22 cellular contexts compared by ENCODE assay signal in genomic region chr7:130963349-130963748, GRCh38.
A peak's percentile ranks its signal among the peaks of the same experiment; 100 is the strongest.
DNase-seq lines count a peak whose midpoint lies in the region; ATAC-seq and TF ChIP-seq lines count a peak whose summit lies in the region.
"Had no signal": no experiment of that assay in that cellular context is flagged by ENCODE, and none has a peak within 500 bp of the region (broad histone marks: within the 10 kb centered on the region; RNA-seq: fewer than 3 reads in every experiment).

No MANE protein-coding gene starts in this region.

- intact Hi-C loops in Calu3 (cut with micrococcal nuclease; ENCODE audit: unreplicated experiment) (no loop called here), activated B cell treated with CpG ODN at 0.5 μM for 24 hours (cut with micrococcal nuclease) (loop anchor here (5.0 kb wide), 1 partner anchor 364 kb away; the partner anchor contains the start of gene MKLN1)

- H3K79me1 ChIP-seq in mesenchymal stem cell (replicated peaks; ENCODE audit: low read length, poor library complexity, severe bottlenecking): peaks cover 12% of the 10 kb centered on the region

- no peaks in the 10 kb centered on the region for H3K9me3 Mint-ChIP-seq in T-helper 1 cell treated with Interleukin-12 subunit alpha and Interleukin-12 subunit beta and Interleukin-4 antibody, amounts not matched to agents 30 μg/mL and 1 μg/mL, for 36 hours
- H3K9me3 Mint-ChIP-seq in Calu3 (ENCODE audit: low read depth, unreplicated experiment): no peaks in the 10 kb centered on the region
- no peaks in the 10 kb centered on the region for H3K9me3 Mint-ChIP-seq in activated B cell treated with CpG ODN at 0.5 μM for 24 hours

- peak overlapping the region; percentile 49 for H3K27ac Mint-ChIP-seq in T-helper 1 cell treated with Interleukin-12 subunit alpha and Interleukin-12 subunit beta and Interleukin-4 antibody, amounts not matched to agents 30 μg/mL and 1 μg/mL, for 36 hours
- H3K27ac Mint-ChIP-seq in Calu3 (ENCODE audit: unreplicated experiment): peak overlapping the region; percentile 10
- H3K27ac Mint-ChIP-seq in activated B cell treated with CpG ODN at 0.5 μM for 24 hours: peak overlapping the region; percentile 98

- peaks cover 9 to 69% of the 10 kb centered on the region in 2 experiments for H3K36me3 ChIP-seq in mesenchymal stem cell (ENCODE audit: control insufficient read depth in 1 of 2, insufficient read depth in 2 of 2, low read depth in 1 of 2, low read length in 2 of 2)

- H3K23ac ChIP-seq in mesenchymal stem cell (ENCODE audit: low read length in 2 of 2): no peak overlapping the region

- no peak overlapping the region for H2BK5ac ChIP-seq in mesenchymal stem cell (ENCODE audit: low read depth, low read length, poor library complexity, severe bottlenecking)

- peaks cover 28% of the 10 kb centered on the region for H3K36me3 Mint-ChIP-seq in T-helper 1 cell treated with Interleukin-12 subunit alpha and Interleukin-12 subunit beta and Interleukin-4 antibody, amounts not matched to agents 30 μg/mL and 1 μg/mL, for 36 hours (ENCODE audit: low read depth)
- peaks cover 17% of the 10 kb centered on the region for H3K36me3 Mint-ChIP-seq in Calu3 (ENCODE audit: insufficient read depth, unreplicated experiment)
- peaks cover 66% of the 10 kb centered on the region for H3K36me3 Mint-ChIP-seq in activated B cell treated with CpG ODN at 0.5 μM for 24 hours (ENCODE audit: low read depth)

- no peaks in the 10 kb centered on the region for H3K27me3 Mint-ChIP-seq in T-helper 1 cell treated with Interleukin-12 subunit alpha and Interleukin-12 subunit beta and Interleukin-4 antibody, amounts not matched to agents 30 μg/mL and 1 μg/mL, for 36 hours (ENCODE audit: low read depth)
- H3K27me3 Mint-ChIP-seq in Calu3 (ENCODE audit: unreplicated experiment) (no peaks in the 10 kb centered on the region), activated B cell treated with CpG ODN at 0.5 μM for 24 hours (no peaks in the 10 kb centered on the region)

- no peaks in the 10 kb centered on the region for H3K27me3 ChIP-seq in mesenchymal stem cell (ENCODE audit: control insufficient read depth in 1 of 2, insufficient read depth in 1 of 2, low read length in 2 of 2)

- H2BK12ac ChIP-seq in mesenchymal stem cell (ENCODE audit: low read length in 2 of 2): no peak overlapping the region

- POLR2A ChIA-PET in activated B cell treated with CpG ODN at 0.5 μM for 24 hours (lab: Charles Lee): interaction anchor here (0.5 kb wide), 1 partner anchor 72 kb away, joined by 5 read pairs; no protein-coding TSS in a partner anchor

- H3K9me3 ChIP-seq in mesenchymal stem cell (ENCODE audit: control insufficient read depth, low read length): no peaks in the 10 kb centered on the region

- DNase-seq in T-helper 1 cell (no peak), Calu3 (no peak), activated B cell treated with CpG ODN at 0.5 μM for 24 hours (no peak), mesenchymal stem cell (no peak), glomerular visceral epithelial cell (ENCODE audit: extremely low spot score) (no peak)
- no peak for DNase-seq in stimulated activated CD4-positive, alpha-beta T cell treated with anti-CD3 and anti-CD28 coated beads, Interleukin-2, amount 100 ng/mL, for 24 hours
- DNase-seq: amniotic stem cell; C1 segment of cervical spinal cord; central memory CD4-positive, alpha-beta T cell; DMS 273 treated with DMSO at 0.1 percent for 48 hours; effector CD4-positive, alpha-beta T cell; islet precursor cell; NCI-H2081; NCI-H524 treated with DMSO at 0.1 percent for 48 hours; stimulated activated CD4-positive, alpha-beta T cell treated with anti-CD3 and anti-CD28 coated beads, Interleukin-2, amount 100 ng/mL, for 48 hours; T1000 had no signal

- H4K91ac ChIP-seq in mesenchymal stem cell (ENCODE audit: low read length): no peak overlapping the region

- H3K4me1 Mint-ChIP-seq in T-helper 1 cell treated with Interleukin-12 subunit alpha and Interleukin-12 subunit beta and Interleukin-4 antibody, amounts not matched to agents 30 μg/mL and 1 μg/mL, for 36 hours (ENCODE audit: low read depth): peaks cover 40% of the 10 kb centered on the region
- H3K4me1 Mint-ChIP-seq in Calu3 (ENCODE audit: low read depth, unreplicated experiment) (peaks cover 41% of the 10 kb centered on the region), activated B cell treated with CpG ODN at 0.5 μM for 24 hours (peaks cover 59% of the 10 kb centered on the region)

- ATAC-seq in activated B cell treated with CpG ODN at 0.5 μM for 24 hours (ENCODE audit: low read depth): no peak
- no peak for ATAC-seq in HG03097 (IDR thresholded peaks at IDR 0.05; ENCODE audit: low FRiP score, unreplicated experiment)

- no peak overlapping the region for H3K4me2 ChIP-seq in mesenchymal stem cell (ENCODE audit: low read length, poor library complexity, severe bottlenecking)

- no peak for TF ChIP-seq CTCF in Calu3 (IDR thresholded peaks at IDR 0.05; ENCODE audit: unreplicated experiment)
- TF ChIP-seq CTCF in activated B cell treated with CpG ODN at 0.5 μM for 24 hours (IDR thresholded peaks at IDR 0.05): no peak

- BruUV-seq in Calu3 (replicated peaks; lab: Mats Ljungman, UMichigan): no TSS peak

- no peak overlapping the region for H3K18ac ChIP-seq in mesenchymal stem cell (ENCODE audit: low read depth in 1 of 2, low read length in 2 of 2)

- H2AFZ ChIP-seq in mesenchymal stem cell (ENCODE audit: low read depth, low read length): no peak overlapping the region
- H2AFZ ChIP-seq: parathyroid adenoma had no signal

- H3K4me3 ChIP-seq in mesenchymal stem cell (ENCODE audit: insufficient read depth in 1 of 2, low read depth in 1 of 2, low read length in 2 of 2): no peak overlapping the region
- H3K4me3 ChIP-seq: lung had no signal

- H2BK15ac ChIP-seq in mesenchymal stem cell (ENCODE audit: low read depth, poor library complexity, severe bottlenecking): no peak overlapping the region

- no peak overlapping the region for H2BK120ac ChIP-seq in mesenchymal stem cell (ENCODE audit: low read depth, low read length)

- 100% methylated on average over 6 of the region's 6 CpGs for WGBS in mesenchymal stem cell

- H4K8ac ChIP-seq in mesenchymal stem cell (ENCODE audit: low read length): no peak overlapping the region

- H3K4ac ChIP-seq in mesenchymal stem cell (ENCODE audit: low read depth in 1 of 2, low read length in 2 of 2): no peak overlapping the region

- peaks cover 11% of the 10 kb centered on the region for H3K4me1 ChIP-seq in mesenchymal stem cell (ENCODE audit: control insufficient read depth, insufficient read depth, low read depth, low read length)
- H3K4me1 ChIP-seq: parathyroid adenoma had no signal

- no peak overlapping the region for H3K14ac ChIP-seq in mesenchymal stem cell (ENCODE audit: low read length in 2 of 2)

- H3K27ac ChIP-seq in mesenchymal stem cell (ENCODE audit: low read length, poor library complexity, severe bottlenecking): no peak overlapping the region
- H3K27ac ChIP-seq: 22Rv1, HL-60, parathyroid adenoma had no signal

- no peak overlapping the region for H2AK5ac ChIP-seq in mesenchymal stem cell (ENCODE audit: low read length, severe bottlenecking)

- no peak overlapping the region for H3K4me3 Mint-ChIP-seq in T-helper 1 cell treated with Interleukin-12 subunit alpha and Interleukin-12 subunit beta and Interleukin-4 antibody, amounts not matched to agents 30 μg/mL and 1 μg/mL, for 36 hours
- H3K4me3 Mint-ChIP-seq in Calu3 (ENCODE audit: low read depth, unreplicated experiment) (no peak overlapping the region), activated B cell treated with CpG ODN at 0.5 μM for 24 hours (no peak overlapping the region)

- H3K9ac ChIP-seq in mesenchymal stem cell (ENCODE audit: low read length): peak overlapping the region; percentile 24
- H3K9ac ChIP-seq: parathyroid adenoma had no signal

- CTCF ChIA-PET in Calu3 (lab: Charles Lee): interaction anchor here (0.6 kb wide), 1 partner anchor 126 kb away, joined by 3 read pairs; no protein-coding TSS in a partner anchor
- CTCF ChIA-PET in activated B cell treated with CpG ODN at 0.5 μM for 24 hours (lab: Charles Lee): no interaction called here

Comparison
In these comparisons a context has a peak if more than half of its experiments do, and no peak if none do; other contexts are left out.
1. H3K27ac Mint-ChIP-seq: peak in every context shown above with its lines; median percentile 98 in activated B cell treated with CpG ODN at 0.5 μM for 24 hours; 49 in T-helper 1 cell treated with Interleukin-12 subunit alpha and Interleukin-12 subunit beta and Interleukin-4 antibody, amounts not matched to agents 30 μg/mL and 1 μg/mL, for 36 hours; 10 in Calu3.